In genomic region chr17:35972945-35973332, GRCh38 we compare ENCODE assay signal across 1 cellular context.
TF ChIP-seq lines count a peak whose summit lies in the region.

No MANE protein-coding gene starts in this region.

TF ChIP-seq in IMR-90, 13 proteins besides CTCF, POLR2A, EP300 and RAD21:
- no peak for TF ChIP-seq MAFK (IDR thresholded peaks at IDR 0.05; ENCODE audit: low read depth, low read length)
- peak; percentile 23; the same call in 1 of the 2 replicates for TF ChIP-seq BHLHE40 (IDR thresholded peaks at IDR 0.05; ENCODE audit: low read depth, low read length)
